In genomic region chr16:78782572-78782971, GRCh38 we compare ENCODE assay signal across 33 cellular contexts.
"Had no signal": no experiment of that assay in that cellular context is flagged by ENCODE, and none has a peak within 500 bp of the region (broad histone marks: within the 10 kb centered on the region; RNA-seq: fewer than 3 reads in every experiment).

No MANE protein-coding gene starts in this region.

- H3K4me3 ChIP-seq: adrenal gland, body of pancreas, breast epithelium had no signal

- H3K27ac Mint-ChIP-seq: activated B cell treated with CpG ODN at 0.5 μM for 24 hours; activated CD4-positive, alpha-beta T cell treated with anti-CD3 and anti-CD28 coated beads, Interleukin-2, amount 10 ng/mL, durations not matched to agents 24 days and 14 days; activated CD8-positive, alpha-beta T cell treated with anti-CD3 and anti-CD28 coated beads for 36 hours; activated naive CD4-positive, alpha-beta T cell treated with anti-CD3 and anti-CD28 coated beads for 36 hours; activated naive CD8-positive, alpha-beta T cell treated with anti-CD3 and anti-CD28 coated beads for 36 hours; activated T-helper 1 cell treated with anti-CD3 and anti-CD28 coated beads, Interleukin-12 subunit alpha, Interleukin-12 subunit beta, Interleukin-2, Interleukin-4 antibody, amounts not matched to agents 30 ng/mL and 10 ng/mL and 1 ng/mL, durations not matched to agents 14 hours and 24 hours and 36 hours; activated T-helper 17 cell treated with anti-CD3 and anti-CD28 coated beads, Interleukin-2, amount 50 U/mL, for 72 hours; T-helper 2 cell treated with Interferon-gamma antibody and Interleukin-4, amounts not matched to agents 5 μg/mL and 100 μg/mL, for 36 hours had no signal

- H3K4me3 Mint-ChIP-seq: activated B cell treated with CpG ODN at 0.5 μM for 24 hours; activated CD4-positive, alpha-beta T cell treated with anti-CD3 and anti-CD28 coated beads, Interleukin-2, amount 10 ng/mL, durations not matched to agents 24 days and 14 days; activated CD8-positive, alpha-beta T cell treated with anti-CD3 and anti-CD28 coated beads for 36 hours; activated naive CD4-positive, alpha-beta T cell treated with anti-CD3 and anti-CD28 coated beads for 36 hours; activated naive CD8-positive, alpha-beta T cell treated with anti-CD3 and anti-CD28 coated beads for 36 hours; activated T-helper 1 cell treated with anti-CD3 and anti-CD28 coated beads, Interleukin-12 subunit alpha, Interleukin-12 subunit beta, Interleukin-2, Interleukin-4 antibody, amounts not matched to agents 30 ng/mL and 10 ng/mL and 1 ng/mL, durations not matched to agents 14 hours and 24 hours and 36 hours; activated T-helper 17 cell treated with anti-CD3 and anti-CD28 coated beads, Interleukin-2, amount 50 U/mL, for 72 hours; T-helper 1 cell treated with Interleukin-12 subunit alpha and Interleukin-12 subunit beta and Interleukin-4 antibody, amounts not matched to agents 30 μg/mL and 1 μg/mL, for 36 hours; T-helper 2 cell treated with Interferon-gamma antibody and Interleukin-4, amounts not matched to agents 5 μg/mL and 100 μg/mL, for 36 hours had no signal

- H3K27me3 Mint-ChIP-seq: activated CD4-positive, alpha-beta T cell treated with anti-CD3 and anti-CD28 coated beads, Interleukin-2, amount 10 ng/mL, durations not matched to agents 24 days and 14 days; activated CD8-positive, alpha-beta T cell treated with anti-CD3 and anti-CD28 coated beads for 36 hours; activated naive CD8-positive, alpha-beta T cell treated with anti-CD3 and anti-CD28 coated beads for 36 hours; activated T-helper 17 cell treated with anti-CD3 and anti-CD28 coated beads, Interleukin-2, amount 50 U/mL, for 72 hours had no signal

- ATAC-seq: activated CD8-positive, alpha-beta T cell treated with anti-CD3 and anti-CD28 coated beads for 36 hours; activated naive CD4-positive, alpha-beta T cell treated with anti-CD3 and anti-CD28 coated beads, Interleukin-2, amount 50 U/mL, for 72 hours; activated T-helper 17 cell treated with anti-CD3 and anti-CD28 coated beads, Interleukin-2, amount 50 U/mL, for 72 hours; body of pancreas had no signal

- DNase-seq: activated B cell treated with CpG ODN at 0.5 μM for 24 hours; activated CD4-positive, alpha-beta T cell treated with anti-CD3 and anti-CD28 coated beads for 4 hours; activated CD4-positive, alpha-beta T cell treated with anti-CD3 and anti-CD28 coated beads, Interleukin-2, amount 50 U/mL, for 1 hour; activated CD4-positive, alpha-beta T cell treated with anti-CD3 and anti-CD28 coated beads, Interleukin-2, amount 50 U/mL, for 4 hours; activated CD4-positive, CD25-positive, alpha-beta regulatory T cell treated with anti-CD3 and anti-CD28 coated beads, Interleukin-2, amount 50 U/mL, for 72 hours; activated CD8-positive, alpha-beta memory T cell treated with anti-CD3 and anti-CD28 coated beads, Interleukin-2, amount 50 U/mL, for 4 hours; activated CD8-positive, alpha-beta T cell treated with anti-CD3 and anti-CD28 coated beads for 36 hours; activated effector memory CD4-positive, alpha-beta T cell treated with anti-CD3 and anti-CD28 coated beads, Interleukin-2, amount 50 U/mL, for 16 hours; activated gamma-delta T cell treated with Interleukin-2 at 50 U/mL for 16 hours; activated naive CD4-positive, alpha-beta T cell; activated naive CD4-positive, alpha-beta T cell treated with anti-CD3 and anti-CD28 coated beads for 36 hours; activated naive CD4-positive, alpha-beta T cell treated with anti-CD3 and anti-CD28 coated beads, Interleukin-2, amount 50 U/mL, for 16 hours; activated naive CD8-positive, alpha-beta T cell treated with anti-CD3 and anti-CD28 coated beads for 36 hours; activated T-cell treated with anti-CD3 and anti-CD28 coated beads for 4 hours; activated T-cell treated with anti-CD3 and anti-CD28 coated beads, Interleukin-2, amount 50 U/mL, for 1 hour; activated T-cell treated with anti-CD3 and anti-CD28 coated beads, Interleukin-2, amount 50 U/mL, for 48 hours; adrenal gland; amniotic stem cell; aorta; body of pancreas; brain microvascular endothelial cell; central memory CD4-positive, alpha-beta T cell; T-helper 1 cell; T-helper 2 cell; T-helper 9 cell had no signal

- H3K36me3 Mint-ChIP-seq: activated naive CD8-positive, alpha-beta T cell treated with anti-CD3 and anti-CD28 coated beads for 36 hours had no signal

- H3K9me3 ChIP-seq: adrenal gland, body of pancreas, breast epithelium had no signal

- H3K27me3 ChIP-seq: adrenal gland, body of pancreas, brain microvascular endothelial cell, breast epithelium had no signal

- H3K27ac ChIP-seq: adrenal gland, body of pancreas, brain microvascular endothelial cell, breast epithelium, VCaP had no signal

- H3K36me3 ChIP-seq: adrenal gland, brain microvascular endothelial cell, breast epithelium had no signal

- H3K4me1 ChIP-seq: adrenal gland, breast epithelium had no signal

- H3K9me3 Mint-ChIP-seq: activated B cell treated with CpG ODN at 0.5 μM for 24 hours; activated CD8-positive, alpha-beta T cell treated with anti-CD3 and anti-CD28 coated beads for 36 hours; activated naive CD4-positive, alpha-beta T cell treated with anti-CD3 and anti-CD28 coated beads for 36 hours; activated naive CD8-positive, alpha-beta T cell treated with anti-CD3 and anti-CD28 coated beads for 36 hours; activated T-helper 1 cell treated with anti-CD3 and anti-CD28 coated beads, Interleukin-12 subunit alpha, Interleukin-12 subunit beta, Interleukin-2, Interleukin-4 antibody, amounts not matched to agents 30 ng/mL and 10 ng/mL and 1 ng/mL, durations not matched to agents 14 hours and 24 hours and 36 hours; T-helper 2 cell treated with Interferon-gamma antibody and Interleukin-4, amounts not matched to agents 5 μg/mL and 100 μg/mL, for 36 hours had no signal
